Comparison of ENCODE assay signal across 21 cellular contexts in the genomic region with DNA sequence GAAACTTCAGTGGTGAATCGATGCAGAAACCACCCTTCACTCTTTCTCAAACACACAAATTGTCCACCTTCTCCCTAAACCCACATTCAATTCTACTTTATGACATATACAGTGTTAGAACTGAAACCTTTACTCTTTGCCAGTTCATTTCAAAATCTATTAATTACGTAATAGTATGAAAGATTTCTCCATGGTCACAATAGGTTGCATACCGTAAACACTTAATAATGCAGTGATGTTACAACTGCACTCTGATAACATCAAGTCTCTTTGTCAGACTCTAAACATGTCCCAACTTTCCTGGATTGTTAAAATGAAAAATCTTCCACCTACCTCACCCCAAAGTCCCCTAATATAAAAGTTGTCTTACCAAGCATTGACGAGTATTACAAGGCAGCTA.
DNase-seq lines count a peak whose midpoint lies in the region; ATAC-seq, FAIRE-seq and TF ChIP-seq lines count a peak whose summit lies in the region.
"Had no signal": no experiment of that assay in that cellular context is flagged by ENCODE, and none has a peak within 500 bp of the region (broad histone marks: within the 10 kb centered on the region; RNA-seq: fewer than 3 reads in every experiment).

No MANE protein-coding gene starts in this region.

- H3K9me3 ChIP-seq in HepG2 (ENCODE audit: low read length), result no peaks in the 10 kb centered on the region
- H3K9me3 ChIP-seq: A549, Caco-2 had no signal

- TF ChIP-seq RAD21 in HepG2 (CRISPR knock-in tag; IDR thresholded peaks at IDR 0.05), result no peak

- peaks cover 81 to 92% (median 89%) of the 10 kb centered on the region in 3 donors for H3K27me3 Mint-ChIP-seq in CD14-positive monocyte (ENCODE audit: low read depth in 3 of 3)
- H3K27me3 Mint-ChIP-seq: CD4-positive, alpha-beta T cell had no signal

- no peaks in the 10 kb centered on the region for H3K79me2 ChIP-seq in HepG2 (ENCODE audit: insufficient read depth, low read length)

- in situ Hi-C loops in HepG2 (cut with HindIII; ENCODE audit: extremely low pct_ligation_motif_present, low pct_unique_long_range_greater_than_20kb), result no loop called here

- H3K27ac ChIP-seq in HepG2 (ENCODE audit: extremely low read length, insufficient read depth, low read length), result no peak overlapping the region
- H3K27ac ChIP-seq: A549 had no signal

- H3K27ac Mint-ChIP-seq in CD14-positive monocyte, result peak overlapping the region in 4 of 7 donors; percentile 2 to 60 (median 21)
- H3K27ac Mint-ChIP-seq: CD4-positive, alpha-beta T cell; H9; HFFc6 had no signal

- POLR2A ChIA-PET in HepG2 (lab: Yijun Ruan, JAX), result no interaction called here

- TF ChIP-seq EP300 in HepG2 (IDR thresholded peaks at IDR 0.05; ENCODE audit: low read depth in 2 of 2, low read length in 2 of 2) (no peak), HepG2 (CRISPR knock-in tag; IDR thresholded peaks at IDR 0.05; ENCODE audit: borderline replicate concordance) (no peak)

- intact Hi-C loops in CD14-positive monocyte (cut with micrococcal nuclease), result no loop called here
- intact Hi-C loops in HepG2 (cut with micrococcal nuclease; ENCODE audit: unreplicated experiment), result no loop called here

- no peak for FAIRE-seq in HepG2 (lab: Jason Lieb, UNC)
- FAIRE-seq: A549, GM12878 had no signal

- H3K4me2 ChIP-seq in HepG2 (ENCODE audit: low read depth, low read length), result no peak overlapping the region
- H3K4me2 ChIP-seq: A549 had no signal

- DNase-seq in CD14-positive monocyte (ENCODE audit: low spot score) (no peak), amniotic epithelial cell (ENCODE audit: low read depth) (peak; percentile 40), fibroblast of gingiva (ENCODE audit: low read depth) (peak; percentile 8), HepG2 (ENCODE audit: low spot score) (no peak), T-helper 2 cell (no peak), NCI-H1092 (lab: John Stamatoyannopoulos, UW) (no peak)
- no peak for DNase-seq in stimulated activated CD4-positive, alpha-beta T cell treated with anti-CD3 and anti-CD28 coated beads, Interleukin-4, amount 100 ng/mL, for 4 hours
- DNase-seq: Caco-2; CD4-positive, alpha-beta T cell; DND-41; H9; HFFc6; NCI-H1436; NCI-H1930; NCI-H2227 treated with DMSO at 0.1 percent for 48 hours; NCI-H510A treated with DMSO at 0.1 percent for 48 hours; NCI-H774; NK-92 treated with Interleukin-12 subunit alpha and Interleukin-12 subunit beta, amount 100 ng/mL, for 24 hours had no signal

- H3K36me3 ChIP-seq in HepG2 (replicated peaks in 1 of 2; ENCODE audit: control insufficient read depth in 1 of 2, insufficient read depth in 2 of 2, low read length in 2 of 2), result no peaks in the 10 kb centered on the region

- peaks cover 21% of the 10 kb centered on the region for H3K4me1 Mint-ChIP-seq in CD14-positive monocyte

- 38% methylated on average over 4 of the region's 4 CpGs for WGBS in HepG2 (ENCODE audit: low lambda C conversion rate)

- H3K4me3 Mint-ChIP-seq in CD14-positive monocyte, result peak overlapping the region in 1 of 2 donors; percentile 62
- H3K4me3 Mint-ChIP-seq: CD4-positive, alpha-beta T cell; H9; HFFc6 had no signal

- no peaks in the 10 kb centered on the region for H3K36me3 Mint-ChIP-seq in CD14-positive monocyte

- ATAC-seq in HepG2, result no peak
- ATAC-seq: A549, GM12878, SK-N-SH treated with all-trans-retinoic acid at 6 μM for 48 hours had no signal

- no peak overlapping the region for H3K9ac ChIP-seq in HepG2 (ENCODE audit: insufficient read depth, low read depth, low read length)

- H3K9me3 Mint-ChIP-seq in CD14-positive monocyte, result peaks cover 4 to 27% (median 21%) of the 10 kb centered on the region in 7 donors
- H3K9me3 Mint-ChIP-seq: CD4-positive, alpha-beta T cell; HFFc6 had no signal

- no peak for TF ChIP-seq CTCF in CD14-positive monocyte (IDR thresholded peaks at IDR 0.05)
- no peak for TF ChIP-seq CTCF in HepG2 (CRISPR knock-in tag; IDR thresholded peaks at IDR 0.05)

- no peak overlapping the region for H3K4me3 ChIP-seq in HepG2 (replicated peaks in 1 of 3; ENCODE audit: insufficient read depth in 1 of 3, low read depth in 2 of 3, low read length in 3 of 3)
- H3K4me3 ChIP-seq: A549, GM12878 had no signal

- BruUV-seq in HepG2 (replicated peaks; lab: Mats Ljungman, UMichigan), result no TSS peak

- no peaks in the 10 kb centered on the region for H4K20me1 ChIP-seq in HepG2 (ENCODE audit: insufficient read depth, low read length)

- H3K4me1 ChIP-seq in HepG2 (ENCODE audit: insufficient read depth, low read length), result peaks cover 2% of the 10 kb centered on the region; the same call in 1 of the 2 replicates
- H3K4me1 ChIP-seq: A549, Caco-2 had no signal

- H3K27me3 ChIP-seq in HepG2 (ENCODE audit: control insufficient read depth in 1 of 2, insufficient read depth in 2 of 2, low read length in 2 of 2), result no peaks in the 10 kb centered on the region

- no peak for TF ChIP-seq POLR2A in HepG2 (IDR thresholded peaks at IDR 0.05; ENCODE audit: insufficient read depth in 1 of 2, low read depth in 2 of 2, low read length in 2 of 2)

- H2AFZ ChIP-seq in HepG2 (ENCODE audit: low read length), result no peak overlapping the region

- CTCF ChIA-PET in HepG2 (lab: Yijun Ruan, JAX; ENCODE audit: low intra/inter-chr PET ratio, low total read pairs), result no interaction called here

TF ChIP-seq in HepG2, 621 proteins besides CTCF, POLR2A, EP300 and RAD21:
- TF ChIP-seq, protein P1, sequence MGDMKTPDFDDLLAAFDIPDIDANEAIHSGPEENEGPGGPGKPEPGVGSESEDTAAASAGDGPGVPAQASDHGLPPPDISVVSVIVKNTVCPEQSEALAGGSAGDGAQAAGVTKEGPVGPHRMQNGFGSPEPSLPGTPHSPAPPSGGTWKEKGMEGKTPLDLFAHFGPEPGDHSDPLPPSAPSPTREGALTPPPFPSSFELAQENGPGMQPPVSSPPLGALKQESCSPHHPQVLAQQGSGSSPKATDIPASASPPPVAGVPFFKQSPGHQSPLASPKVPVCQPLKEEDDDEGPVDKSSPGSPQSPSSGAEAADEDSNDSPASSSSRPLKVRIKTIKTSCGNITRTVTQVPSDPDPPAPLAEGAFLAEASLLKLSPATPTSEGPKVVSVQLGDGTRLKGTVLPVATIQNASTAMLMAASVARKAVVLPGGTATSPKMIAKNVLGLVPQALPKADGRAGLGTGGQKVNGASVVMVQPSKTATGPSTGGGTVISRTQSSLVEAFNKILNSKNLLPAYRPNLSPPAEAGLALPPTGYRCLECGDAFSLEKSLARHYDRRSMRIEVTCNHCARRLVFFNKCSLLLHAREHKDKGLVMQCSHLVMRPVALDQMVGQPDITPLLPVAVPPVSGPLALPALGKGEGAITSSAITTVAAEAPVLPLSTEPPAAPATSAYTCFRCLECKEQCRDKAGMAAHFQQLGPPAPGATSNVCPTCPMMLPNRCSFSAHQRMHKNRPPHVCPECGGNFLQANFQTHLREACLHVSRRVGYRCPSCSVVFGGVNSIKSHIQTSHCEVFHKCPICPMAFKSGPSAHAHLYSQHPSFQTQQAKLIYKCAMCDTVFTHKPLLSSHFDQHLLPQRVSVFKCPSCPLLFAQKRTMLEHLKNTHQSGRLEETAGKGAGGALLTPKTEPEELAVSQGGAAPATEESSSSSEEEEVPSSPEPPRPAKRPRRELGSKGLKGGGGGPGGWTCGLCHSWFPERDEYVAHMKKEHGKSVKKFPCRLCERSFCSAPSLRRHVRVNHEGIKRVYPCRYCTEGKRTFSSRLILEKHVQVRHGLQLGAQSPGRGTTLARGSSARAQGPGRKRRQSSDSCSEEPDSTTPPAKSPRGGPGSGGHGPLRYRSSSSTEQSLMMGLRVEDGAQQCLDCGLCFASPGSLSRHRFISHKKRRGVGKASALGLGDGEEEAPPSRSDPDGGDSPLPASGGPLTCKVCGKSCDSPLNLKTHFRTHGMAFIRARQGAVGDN (CRISPR knock-in tag; IDR thresholded peaks at IDR 0.05), result no peak
- peak; percentile 41; the same call in 1 of the 2 replicates for TF ChIP-seq CEBPB (IDR thresholded peaks at IDR 0.05; ENCODE audit: borderline replicate concordance, low read depth, low read length)

Comparison
In these comparisons a context has a peak if more than half of its experiments do, and no peak if none do; other contexts are left out.
1. DNase-seq: peak in amniotic epithelial cell (single experiment) and fibroblast of gingiva (single experiment); none in CD14-positive monocyte (single experiment), HepG2 (single experiment), T-helper 2 cell (0 of 5), stimulated activated CD4-positive, alpha-beta T cell treated with anti-CD3 and anti-CD28 coated beads, Interleukin-4, amount 100 ng/mL, for 4 hours (0 of 2) and NCI-H1092 (single experiment).